Comparison of ENCODE assay signal across 34 cellular contexts in the genomic region with DNA sequence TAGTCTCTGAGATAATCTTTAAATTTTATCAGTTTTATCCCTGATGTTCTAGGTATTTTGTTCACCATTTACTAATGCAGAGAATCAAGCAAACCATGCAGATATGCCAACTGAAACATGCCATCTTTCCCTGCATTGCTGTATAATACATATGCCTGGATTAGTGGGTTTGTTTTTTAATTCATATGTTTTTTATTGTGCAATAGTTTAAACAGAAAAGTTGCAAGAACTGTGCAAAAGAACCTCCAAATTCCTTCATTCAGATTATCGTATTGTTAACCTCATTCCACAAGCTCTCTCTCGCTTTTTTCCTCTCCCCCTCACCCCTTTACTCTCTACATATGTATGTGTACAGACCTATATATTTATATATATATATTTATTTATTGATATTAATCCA.
"Had no signal": no experiment of that assay in that cellular context is flagged by ENCODE, and none has a peak within 500 bp of the region (broad histone marks: within the 10 kb centered on the region; RNA-seq: fewer than 3 reads in every experiment).

No MANE protein-coding gene starts in this region.

- H3K27ac ChIP-seq: adrenal gland, ascending aorta, body of pancreas, brain microvascular endothelial cell, breast epithelium, cardiac muscle cell had no signal

- DNase-seq: activated effector memory CD4-positive, alpha-beta T cell treated with anti-CD3 and anti-CD28 coated beads, Interleukin-2, amount 50 U/mL, for 16 hours; activated effector memory CD4-positive, alpha-beta T cell treated with Interleukin-2 at 50 U/mL for 16 hours; activated gamma-delta T cell; activated gamma-delta T cell treated with Interleukin-2 at 50 U/mL for 16 hours; activated naive CD4-positive, alpha-beta T cell; activated naive CD4-positive, alpha-beta T cell treated with anti-CD3 and anti-CD28 coated beads for 36 hours; activated naive CD4-positive, alpha-beta T cell treated with anti-CD3 and anti-CD28 coated beads, Interleukin-2, amount 10 ng/mL, durations not matched to agents 7 days and 5 days; activated naive CD4-positive, alpha-beta T cell treated with anti-CD3 and anti-CD28 coated beads, Interleukin-2, amount 50 U/mL, for 16 hours; activated naive CD4-positive, alpha-beta T cell treated with Interleukin-2 at 50 U/mL for 16 hours; activated naive CD8-positive, alpha-beta T cell treated with anti-CD3 and anti-CD28 coated beads for 36 hours; activated naive CD8-positive, alpha-beta T cell treated with anti-CD3 and anti-CD28 coated beads, Interleukin-2, amount 10 ng/mL, durations not matched to agents 7 days and 5 days; activated naive CD8-positive, alpha-beta T cell treated with anti-CD3 and anti-CD28 coated beads, Interleukin-2, amount 50 U/mL, for 24 hours; activated T-cell treated with anti-CD3 and anti-CD28 coated beads, Interleukin-2, amount 50 U/mL, for 1 hour; activated T-cell treated with anti-CD3 and anti-CD28 coated beads, Interleukin-2, amount 50 U/mL, for 24 hours; activated T-cell treated with anti-CD3 and anti-CD28 coated beads, Interleukin-2, amount 50 U/mL, for 4 hours; activated T-cell treated with anti-CD3 and anti-CD28 coated beads, Interleukin-2, amount 50 U/mL, for 48 hours; activated T-cell treated with anti-CD3 and anti-CD28 coated beads, Interleukin-2, amount 50 U/mL, for 72 hours; adrenal gland; amniotic stem cell; amygdala; anterior cingulate cortex; aorta; body of pancreas; brain microvascular endothelial cell; caudate nucleus; central memory CD4-positive, alpha-beta T cell; cerebellar nuclear complex had no signal

- ATAC-seq: activated naive CD4-positive, alpha-beta T cell treated with anti-CD3 and anti-CD28 coated beads, Interleukin-2, amount 50 U/mL, for 72 hours; activated naive CD8-positive, alpha-beta T cell treated with anti-CD3 and anti-CD28 coated beads, Interleukin-2, amount 50 U/mL, for 24 hours; activated T-cell treated with anti-CD3 and anti-CD28 coated beads, Interleukin-2, amount 50 U/mL, for 4 hours; activated T-cell treated with anti-CD3 and anti-CD28 coated beads, Interleukin-2, amount 50 U/mL, for 72 hours; activated T-helper 17 cell treated with anti-CD3 and anti-CD28 coated beads, Interleukin-2, amount 50 U/mL, for 72 hours; body of pancreas had no signal

- H3K4me3 ChIP-seq: adrenal gland, ascending aorta, body of pancreas, breast epithelium, cardiac muscle cell had no signal

- H3K27me3 ChIP-seq: adrenal gland, ascending aorta, body of pancreas, brain microvascular endothelial cell, breast epithelium, cardiac muscle cell had no signal

- H3K4me1 ChIP-seq: adrenal gland, ascending aorta, body of pancreas, breast epithelium had no signal

- H3K9me3 ChIP-seq: adrenal gland, body of pancreas had no signal

- FAIRE-seq: astrocyte, bronchial epithelial cell had no signal

- H3K36me3 ChIP-seq: adrenal gland, ascending aorta, brain microvascular endothelial cell, breast epithelium, cardiac muscle cell had no signal
